In genomic region chr2:105327690-105328089, GRCh38 we compare ENCODE assay signal across 10 cellular contexts. TPM values are rescaled to one million over a fixed set of nuclear protein-coding genes. Genes with fewer than 3 reads are reported as not detected.
DNase-seq lines count a peak whose midpoint lies in the region; ATAC-seq lines count a peak whose summit lies in the region.
"Had no signal": no experiment of that assay in that cellular context is flagged by ENCODE, and none has a peak within 500 bp of the region (broad histone marks: within the 10 kb centered on the region; RNA-seq: fewer than 3 reads in every experiment).

No MANE protein-coding gene starts in this region.

- peaks cover 9% of the 10 kb centered on the region for H3K27me3 ChIP-seq in iPS-15b (ENCODE audit: control insufficient read depth, insufficient read depth, low read length)
- H3K27me3 ChIP-seq: cardiac muscle cell had no signal

- intact Hi-C loops in left cardiac atrium (cut with DNase I), result no loop called here

- H3K4me3 ChIP-seq in iPS-15b (ENCODE audit: low read depth, low read length), result no peak overlapping the region
- H3K4me3 ChIP-seq: cardiac muscle cell had no signal

- ATAC-seq in T-cell (replicated peaks in 1 of 4) (no peak), left cardiac atrium (no peak)
- ATAC-seq in stimulated activated effector memory CD8-positive, alpha-beta T cell treated with anti-CD3 and anti-CD28 coated beads, Interleukin-12 subunit alpha, Interleukin-12 subunit beta, amount 100 ng/mL, for 72 hours, result no peak

- DNase-seq in activated CD4-positive, alpha-beta T cell treated with anti-CD3 and anti-CD28 coated beads, Interleukin-2, amount 10 ng/mL, durations not matched to agents 7 days and 5 days, result no peak
- no peak for DNase-seq in activated CD4-positive, alpha-beta T cell treated with anti-CD3 and anti-CD28 coated beads, Interleukin-2, amount 50 U/mL, for 1 hour
- DNase-seq in T-cell (no peak), OCI-M1 (lab: John Stamatoyannopoulos, UW) (no peak), NCI-H2029 treated with DMSO at 0.1 percent for 48 hours (lab: John Stamatoyannopoulos, UW) (no peak), left cardiac atrium (no peak)
- DNase-seq in stimulated activated effector memory CD8-positive, alpha-beta T cell treated with anti-CD3 and anti-CD28 coated beads, Interleukin-12 subunit alpha, Interleukin-12 subunit beta, amount 100 ng/mL, for 72 hours (ENCODE audit: low spot score in 2 of 2), result no peak
- DNase-seq: NCI-H1930 had no signal

- H3K36me3 ChIP-seq in iPS-15b (ENCODE audit: control insufficient read depth, insufficient read depth, low read length), result no peaks in the 10 kb centered on the region
- H3K36me3 ChIP-seq: cardiac muscle cell had no signal

- H3K4me1 Mint-ChIP-seq in activated CD4-positive, alpha-beta T cell treated with anti-CD3 and anti-CD28 coated beads, Interleukin-2, amount 10 ng/mL, durations not matched to agents 7 days and 5 days, result peaks cover 47% of the 10 kb centered on the region
- H3K4me1 Mint-ChIP-seq in T-cell, result peaks cover 60 to 64% (median 64%) of the 10 kb centered on the region in 3 donors
- peaks cover 62% of the 10 kb centered on the region for H3K4me1 Mint-ChIP-seq in stimulated activated effector memory CD8-positive, alpha-beta T cell treated with anti-CD3 and anti-CD28 coated beads, Interleukin-12 subunit alpha, Interleukin-12 subunit beta, amount 100 ng/mL, for 72 hours

- peak overlapping the region; percentile 80 for H3K4me3 Mint-ChIP-seq in activated CD4-positive, alpha-beta T cell treated with anti-CD3 and anti-CD28 coated beads, Interleukin-2, amount 10 ng/mL, durations not matched to agents 7 days and 5 days
- peak overlapping the region; percentile 84 to 97 (median 92) for H3K4me3 Mint-ChIP-seq in T-cell
- peak overlapping the region; percentile 79 for H3K4me3 Mint-ChIP-seq in stimulated activated effector memory CD8-positive, alpha-beta T cell treated with anti-CD3 and anti-CD28 coated beads, Interleukin-12 subunit alpha, Interleukin-12 subunit beta, amount 100 ng/mL, for 72 hours

- H3K36me3 Mint-ChIP-seq in activated CD4-positive, alpha-beta T cell treated with anti-CD3 and anti-CD28 coated beads, Interleukin-2, amount 10 ng/mL, durations not matched to agents 7 days and 5 days (ENCODE audit: low read depth), result peaks cover 7% of the 10 kb centered on the region
- peaks cover 4% of the 10 kb centered on the region for H3K36me3 Mint-ChIP-seq in T-cell
- peaks cover 13% of the 10 kb centered on the region for H3K36me3 Mint-ChIP-seq in stimulated activated effector memory CD8-positive, alpha-beta T cell treated with anti-CD3 and anti-CD28 coated beads, Interleukin-12 subunit alpha, Interleukin-12 subunit beta, amount 100 ng/mL, for 72 hours

- peak overlapping the region; percentile 8 for H3K9ac ChIP-seq in iPS-15b (ENCODE audit: low read depth, low read length)

- no peaks in the 10 kb centered on the region for H3K27me3 Mint-ChIP-seq in activated CD4-positive, alpha-beta T cell treated with anti-CD3 and anti-CD28 coated beads, Interleukin-2, amount 10 ng/mL, durations not matched to agents 7 days and 5 days
- no peaks in the 10 kb centered on the region for H3K27me3 Mint-ChIP-seq in T-cell

- CTCF ChIA-PET in activated CD4-positive, alpha-beta T cell treated with anti-CD3 and anti-CD28 coated beads, Interleukin-2, amount 10 ng/mL, durations not matched to agents 7 days and 5 days (lab: Charles Lee), result interaction anchor here (1.2 kb wide), 1 partner anchor 9 kb away, joined by 8 read pairs; the partner anchor contains the start of gene C2orf49
- CTCF ChIA-PET in T-cell (lab: Charles Lee), result interaction anchor here in 1 of 2 donors (1.3 kb wide), 1 partner anchor 11 kb away, joined by 4 read pairs; no protein-coding TSS in a partner anchor

- H3K9me3 Mint-ChIP-seq in activated CD4-positive, alpha-beta T cell treated with anti-CD3 and anti-CD28 coated beads, Interleukin-2, amount 10 ng/mL, durations not matched to agents 7 days and 5 days, result no peaks in the 10 kb centered on the region
- H3K9me3 Mint-ChIP-seq in T-cell, result no peaks in the 10 kb centered on the region
- no peaks in the 10 kb centered on the region for H3K9me3 Mint-ChIP-seq in stimulated activated effector memory CD8-positive, alpha-beta T cell treated with anti-CD3 and anti-CD28 coated beads, Interleukin-12 subunit alpha, Interleukin-12 subunit beta, amount 100 ng/mL, for 72 hours

- H3K9me3 ChIP-seq in iPS-15b (ENCODE audit: control insufficient read depth, insufficient read depth, low read length), result no peaks in the 10 kb centered on the region

- peaks cover 15% of the 10 kb centered on the region for H3K4me1 ChIP-seq in iPS-15b (ENCODE audit: control insufficient read depth, insufficient read depth, low read length)

- POLR2A ChIA-PET in activated CD4-positive, alpha-beta T cell treated with anti-CD3 and anti-CD28 coated beads, Interleukin-2, amount 10 ng/mL, durations not matched to agents 7 days and 5 days (lab: Charles Lee), result no interaction called here
- POLR2A ChIA-PET in T-cell (lab: Charles Lee), result interaction anchor here in 1 of 2 donors (0.6 kb wide), 1 partner anchor 595 kb away, joined by 12 read pairs; no protein-coding TSS in a partner anchor

- peak overlapping the region; percentile 84 for H3K27ac Mint-ChIP-seq in activated CD4-positive, alpha-beta T cell treated with anti-CD3 and anti-CD28 coated beads, Interleukin-2, amount 10 ng/mL, durations not matched to agents 7 days and 5 days
- H3K27ac Mint-ChIP-seq in T-cell, result peak overlapping the region; percentile 86 to 88
- peak overlapping the region; percentile 91 for H3K27ac Mint-ChIP-seq in stimulated activated effector memory CD8-positive, alpha-beta T cell treated with anti-CD3 and anti-CD28 coated beads, Interleukin-12 subunit alpha, Interleukin-12 subunit beta, amount 100 ng/mL, for 72 hours

RNA-seq across cellular contexts. Expression of gene TGFBRAP1, which starts 1.8 kb away (rescaled TPM):
- total RNA-seq in activated CD4-positive, alpha-beta T cell treated with anti-CD3 and anti-CD28 coated beads, Interleukin-2, amount 10 ng/mL, durations not matched to agents 7 days and 5 days, result 10 to 100 TPM; 20.5 to 21.4 TPM
- total RNA-seq in T-cell, result 10 to 100 TPM; 21.4 to 23.3 (median 21.8) TPM
- total RNA-seq in left cardiac atrium, result 10 to 100 TPM; 11.2 to 12.7 TPM

RNA-seq across cellular contexts. Expression of gene C2orf49, which starts 9.7 kb away (rescaled TPM):
- 10 to 100 TPM; 23.5 to 24.5 TPM for total RNA-seq in activated CD4-positive, alpha-beta T cell treated with anti-CD3 and anti-CD28 coated beads, Interleukin-2, amount 10 ng/mL, durations not matched to agents 7 days and 5 days
- total RNA-seq in T-cell (10 to 100 TPM; 19.3 to 27.1 (median 21.4) TPM), left cardiac atrium (10 to 100 TPM; 15.6 to 16.2 TPM)
